12 cellular contexts compared by ENCODE assay signal in genomic region chr18:38545071-38545470, GRCh38.
A peak's percentile ranks its signal among the peaks of the same experiment; 100 is the strongest.
DNase-seq lines count a peak whose midpoint lies in the region; ATAC-seq and TF ChIP-seq lines count a peak whose summit lies in the region.
"Had no signal": no experiment of that assay in that cellular context is flagged by ENCODE, and none has a peak within 500 bp of the region (broad histone marks: within the 10 kb centered on the region; RNA-seq: fewer than 3 reads in every experiment).

No MANE protein-coding gene starts in this region.

- no peak overlapping the region for H3K18ac ChIP-seq in neuronal stem cell (ENCODE audit: low read length)

- H2AK5ac ChIP-seq in neuronal stem cell (ENCODE audit: low read depth, low read length), result no peak overlapping the region

- no peaks in the 10 kb centered on the region for H3K27me3 Mint-ChIP-seq in activated T-cell treated with anti-CD3 and anti-CD28 coated beads, Interleukin-2, amount 50 U/mL, for 4 hours (ENCODE audit: low read depth)

- no peak overlapping the region for H3K4me2 ChIP-seq in neuronal stem cell (ENCODE audit: insufficient read depth, low read length, poor library complexity, severe bottlenecking)
- H3K4me2 ChIP-seq: SK-N-SH had no signal

- DNase-seq in D341Med (ENCODE audit: low spot score) (peak; percentile 65), NCI-H146 (lab: John Stamatoyannopoulos, UW) (peak; percentile 57), foreskin keratinocyte (peak in 1 of 2 donors; percentile 84), neuronal stem cell (ENCODE audit: low spot score) (no peak)
- DNase-seq in stimulated activated CD4-positive, alpha-beta T cell treated with anti-CD3 and anti-CD28 coated beads, Interleukin-15, amount 100 ng/mL, for 24 hours, result no peak
- no peak for DNase-seq in activated T-cell treated with anti-CD3 and anti-CD28 coated beads, Interleukin-2, amount 50 U/mL, for 4 hours
- DNase-seq: activated naive CD4-positive, alpha-beta T cell treated with Interleukin-2 at 50 U/mL for 16 hours; KG1; SK-N-SH had no signal

- H3K9me3 Mint-ChIP-seq in activated T-cell treated with anti-CD3 and anti-CD28 coated beads, Interleukin-2, amount 50 U/mL, for 4 hours, result no peaks in the 10 kb centered on the region

- H3K27ac ChIP-seq in foreskin keratinocyte (no peak overlapping the region), neuronal stem cell (replicated peaks; ENCODE audit: low read length) (no peak overlapping the region)
- H3K27ac ChIP-seq: vagina had no signal

- no peak overlapping the region for H3K4me3 Mint-ChIP-seq in activated T-cell treated with anti-CD3 and anti-CD28 coated beads, Interleukin-2, amount 50 U/mL, for 4 hours

- H3K9me3 ChIP-seq in neuronal stem cell (replicated peaks in 1 of 2; ENCODE audit: control insufficient read depth in 2 of 2, insufficient read depth in 1 of 2, low read depth in 1 of 2, low read length in 2 of 2), result no peaks in the 10 kb centered on the region
- H3K9me3 ChIP-seq: vagina had no signal

- no peak overlapping the region for H2BK5ac ChIP-seq in neuronal stem cell (ENCODE audit: low read length)

- no peaks in the 10 kb centered on the region for H3K4me1 Mint-ChIP-seq in activated T-cell treated with anti-CD3 and anti-CD28 coated beads, Interleukin-2, amount 50 U/mL, for 4 hours (ENCODE audit: low read depth)

- no peak overlapping the region for H2AFZ ChIP-seq in neuronal stem cell (ENCODE audit: low read length)

- H3K79me1 ChIP-seq in neuronal stem cell (ENCODE audit: low read depth, low read length), result no peaks in the 10 kb centered on the region

- ATAC-seq in foreskin keratinocyte (peak; percentile 75), GM21515 (IDR thresholded peaks at IDR 0.05; ENCODE audit: unreplicated experiment) (no peak)
- ATAC-seq in activated T-cell treated with anti-CD3 and anti-CD28 coated beads, Interleukin-2, amount 50 U/mL, for 4 hours, result no peak

- H3K4ac ChIP-seq in neuronal stem cell (ENCODE audit: low read length), result no peak overlapping the region

- H3K36me3 ChIP-seq in neuronal stem cell (replicated peaks in 1 of 2; ENCODE audit: control insufficient read depth in 2 of 2, insufficient read depth in 2 of 2, low read length in 2 of 2), result no peaks in the 10 kb centered on the region
- H3K36me3 ChIP-seq: vagina had no signal

- no peaks in the 10 kb centered on the region for H3K36me3 Mint-ChIP-seq in activated T-cell treated with anti-CD3 and anti-CD28 coated beads, Interleukin-2, amount 50 U/mL, for 4 hours (ENCODE audit: insufficient read depth)

- H3K4me1 ChIP-seq in foreskin keratinocyte (no peaks in the 10 kb centered on the region), neuronal stem cell (ENCODE audit: control insufficient read depth in 2 of 2, insufficient read depth in 1 of 2, low read depth in 1 of 2, low read length in 2 of 2) (no peaks in the 10 kb centered on the region)
- H3K4me1 ChIP-seq: vagina had no signal

- H3K27me3 ChIP-seq in foreskin keratinocyte, result no peaks in the 10 kb centered on the region
- no peaks in the 10 kb centered on the region for H3K27me3 ChIP-seq in neuronal stem cell (ENCODE audit: control insufficient read depth in 3 of 3, insufficient read depth in 3 of 3, low read depth in 1 of 3, low read length in 3 of 3)
- H3K27me3 ChIP-seq: vagina had no signal

- no peak overlapping the region for H2BK15ac ChIP-seq in neuronal stem cell (ENCODE audit: low read length)

- no peak overlapping the region for H4K8ac ChIP-seq in neuronal stem cell (ENCODE audit: low read depth, low read length)

- WGBS in neuronal stem cell (ENCODE audit: extremely low coverage in 2 of 2, insufficient read length in 2 of 2, insufficient replicate concordance in 1 of 2), 2 donors, result no CpG with 5 or more reads among the region's 1 CpG

- H3K14ac ChIP-seq in neuronal stem cell (ENCODE audit: low read length), result no peak overlapping the region

- no peak overlapping the region for H2BK12ac ChIP-seq in neuronal stem cell (ENCODE audit: low read length)

- no peak overlapping the region for H4K91ac ChIP-seq in neuronal stem cell (ENCODE audit: low read depth, low read length, poor library complexity)

- H3K4me3 ChIP-seq in neuronal stem cell (ENCODE audit: low read length in 2 of 2), result no peak overlapping the region
- H3K4me3 ChIP-seq: vagina had no signal

- TF ChIP-seq CTCF in GM12874 (IDR thresholded peaks at IDR 0.05; ENCODE audit: insufficient read depth, low read depth, low read length), result peak; percentile 50; the same call in 1 of the 2 replicates
- TF ChIP-seq CTCF in foreskin keratinocyte (conservative IDR thresholded peaks at IDR 0.05), result peak; percentile 77

- H3K9ac ChIP-seq in neuronal stem cell (ENCODE audit: low read depth, low read length, poor library complexity), result no peak overlapping the region
- H3K9ac ChIP-seq: SK-N-SH had no signal

- no peak overlapping the region for H2BK120ac ChIP-seq in neuronal stem cell (ENCODE audit: low read depth, low read length)

- H3K23ac ChIP-seq in neuronal stem cell (ENCODE audit: low read depth, low read length, poor library complexity), result no peak overlapping the region

Comparison
In these comparisons a context has a peak if more than half of its experiments do, and no peak if none do; other contexts are left out.
1. DNase-seq: peak in D341Med (single experiment) and NCI-H146 (single experiment); none in neuronal stem cell (single experiment), stimulated activated CD4-positive, alpha-beta T cell treated with anti-CD3 and anti-CD28 coated beads, Interleukin-15, amount 100 ng/mL, for 24 hours (single experiment) and activated T-cell treated with anti-CD3 and anti-CD28 coated beads, Interleukin-2, amount 50 U/mL, for 4 hours (single experiment).